21 cellular contexts compared by ENCODE assay signal in genomic region chr10:122232781-122233180, GRCh38. TPM values are rescaled to one million over a fixed set of nuclear protein-coding genes. Genes with fewer than 3 reads are reported as not detected.
DNase-seq lines count a peak whose midpoint lies in the region; ATAC-seq and TF ChIP-seq lines count a peak whose summit lies in the region.
"Had no signal": no experiment of that assay in that cellular context is flagged by ENCODE, and none has a peak within 500 bp of the region (broad histone marks: within the 10 kb centered on the region; RNA-seq: fewer than 3 reads in every experiment).

No MANE protein-coding gene starts in this region.

- H3K4me1 ChIP-seq in left ventricle myocardium inferior: peaks cover 27% of the 10 kb centered on the region

- TF ChIP-seq CTCF in left ventricle myocardium inferior (IDR thresholded peaks at IDR 0.05; ENCODE audit: borderline replicate concordance): no peak
- no peak for TF ChIP-seq CTCF in brain microvascular endothelial cell (IDR thresholded peaks at IDR 0.05; ENCODE audit: low read depth, low read length, missing control alignments)

- DNase-seq in left ventricle myocardium inferior (no peak), Right ventricle myocardium inferior (ENCODE audit: missing footprints) (no peak), brain microvascular endothelial cell (peak; percentile 75), left kidney (ENCODE audit: low read depth, low spot score) (peak; percentile 29), NCI-H1048 (lab: John Stamatoyannopoulos, UW) (no peak), retina (no peak)
- DNase-seq: ACHN; activated CD4-positive, CD25-positive, alpha-beta regulatory T cell; activated naive CD4-positive, alpha-beta T cell treated with Interleukin-2 at 50 U/mL for 16 hours; GM23248; MM.1S; NCI-H345; OCI-M1; stimulated activated naive CD8-positive, alpha-beta T cell treated with anti-CD3 and anti-CD28 coated beads, Interleukin-15, Interleukin-2, amounts not matched to agents 100 U/mL and 50 U/mL, for 24 hours; SW 1271 had no signal

- H3K4me3 ChIP-seq in left ventricle myocardium inferior (no peak overlapping the region), brain microvascular endothelial cell (ENCODE audit: low read depth, low read length) (no peak overlapping the region)
- H3K4me3 ChIP-seq: GM23248, lung, skin epidermis had no signal

- ATAC-seq in Right ventricle myocardium inferior: no peak
- ATAC-seq in HG02759 (IDR thresholded peaks at IDR 0.05; ENCODE audit: unreplicated experiment): no peak
- no peak for ATAC-seq in GM18858 (IDR thresholded peaks at IDR 0.05; ENCODE audit: unreplicated experiment)
- ATAC-seq: stimulated activated naive CD8-positive, alpha-beta T cell treated with anti-CD3 and anti-CD28 coated beads, Interleukin-15, Interleukin-2, amounts not matched to agents 100 U/mL and 50 U/mL, for 24 hours had no signal

- in situ Hi-C loops in brain microvascular endothelial cell (cut with HindIII; ENCODE audit: low pct_ligation_motif_present, low sequenced_read_pairs): no loop called here

- H3K36me3 ChIP-seq in left ventricle myocardium inferior (peaks cover 86% of the 10 kb centered on the region), brain microvascular endothelial cell (replicated peaks) (peaks cover 12% of the 10 kb centered on the region)
- H3K36me3 ChIP-seq: neutrophil had no signal

- H3K27ac ChIP-seq in left ventricle myocardium inferior (replicated peaks) (peak overlapping the region; percentile 65), brain microvascular endothelial cell (no peak overlapping the region)
- H3K27ac ChIP-seq: epithelial cell of prostate, GM23248, neutrophil, skin epidermis had no signal

- intact Hi-C loops in left ventricle myocardium inferior (cut with micrococcal nuclease) (no loop called here), Right ventricle myocardium inferior (cut with DNase I) (no loop called here)

- H3K27me3 ChIP-seq in left ventricle myocardium inferior (ENCODE audit: low read depth) (no peaks in the 10 kb centered on the region), brain microvascular endothelial cell (replicated peaks) (no peaks in the 10 kb centered on the region)

- H3K9me3 ChIP-seq in left ventricle myocardium inferior (replicated peaks): no peaks in the 10 kb centered on the region
- H3K9me3 ChIP-seq: neutrophil had no signal

RNA-seq across cellular contexts. Expression of gene BTBD16, which starts 38.3 kb away (rescaled TPM):
- total RNA-seq in left ventricle myocardium inferior (not detected), Right ventricle myocardium inferior (not detected)
- total RNA-seq: GM23248 had no signal

Comparison
In these comparisons a context has a peak if more than half of its experiments do, and no peak if none do; other contexts are left out.
1. DNase-seq: peak in brain microvascular endothelial cell (single experiment) and left kidney (single experiment); none in left ventricle myocardium inferior (single experiment), Right ventricle myocardium inferior (single experiment), NCI-H1048 (single experiment) and retina (single experiment).